ENCODE assay signal across 1 cellular context in the genomic region with DNA sequence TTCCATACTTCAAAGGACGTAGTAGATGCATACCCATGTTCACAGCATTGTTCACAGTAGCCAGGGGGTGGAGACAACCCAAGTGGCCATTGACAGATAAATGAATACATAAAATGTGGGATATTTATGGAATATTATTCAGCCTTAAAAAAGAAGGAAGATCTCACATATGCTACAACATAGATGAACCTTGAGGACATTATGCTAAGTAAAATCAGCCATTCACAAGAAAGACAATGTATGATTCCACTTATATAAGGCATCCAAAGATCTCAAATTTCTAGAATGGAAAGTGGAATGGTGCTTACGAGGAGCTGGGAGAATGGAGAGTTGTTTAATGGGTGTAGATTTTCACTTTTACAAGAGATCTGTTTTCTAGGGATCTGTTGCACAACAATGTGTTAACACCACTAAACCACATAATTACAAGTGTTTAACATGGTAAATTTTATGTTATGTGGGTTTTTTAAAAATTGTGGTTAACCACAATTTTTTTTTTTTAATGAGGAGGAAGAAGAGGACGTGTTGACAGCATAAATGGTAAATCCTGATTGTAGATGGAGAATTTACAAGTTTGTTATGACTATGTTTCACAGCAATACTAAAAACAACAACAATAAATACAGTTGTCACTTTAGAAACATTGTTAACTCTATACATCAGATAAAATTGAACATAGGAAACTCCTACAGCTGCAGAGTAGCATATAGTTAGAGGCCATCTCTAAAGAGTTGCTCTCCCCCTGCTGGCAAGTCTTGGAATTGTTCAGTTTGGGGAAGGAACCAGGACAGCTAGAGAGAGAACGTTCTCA.
TF ChIP-seq lines count a peak whose summit lies in the region.

No MANE protein-coding gene starts in this region.

TF ChIP-seq in HepG2, 621 proteins besides CTCF, POLR2A, EP300 and RAD21 (continued from another document):
- TF ChIP-seq, protein P1, sequence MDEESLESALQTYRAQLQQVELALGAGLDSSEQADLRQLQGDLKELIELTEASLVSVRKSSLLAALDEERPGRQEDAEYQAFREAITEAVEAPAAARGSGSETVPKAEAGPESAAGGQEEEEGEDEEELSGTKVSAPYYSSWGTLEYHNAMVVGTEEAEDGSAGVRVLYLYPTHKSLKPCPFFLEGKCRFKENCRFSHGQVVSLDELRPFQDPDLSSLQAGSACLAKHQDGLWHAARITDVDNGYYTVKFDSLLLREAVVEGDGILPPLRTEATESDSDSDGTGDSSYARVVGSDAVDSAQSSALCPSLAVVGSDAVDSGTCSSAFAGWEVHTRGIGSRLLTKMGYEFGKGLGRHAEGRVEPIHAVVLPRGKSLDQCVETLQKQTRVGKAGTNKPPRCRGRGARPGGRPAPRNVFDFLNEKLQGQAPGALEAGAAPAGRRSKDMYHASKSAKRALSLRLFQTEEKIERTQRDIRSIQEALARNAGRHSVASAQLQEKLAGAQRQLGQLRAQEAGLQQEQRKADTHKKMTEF (CRISPR knock-in tag; IDR thresholded peaks at IDR 0.05): peak; percentile 52; the same call in 1 of the 2 replicates
- no peak for TF ChIP-seq ZFP62 (CRISPR knock-in tag; IDR thresholded peaks at IDR 0.05)
- no peak for TF ChIP-seq HOXD1 (CRISPR knock-in tag; IDR thresholded peaks at IDR 0.05)
- TF ChIP-seq RARA (CRISPR knock-in tag; IDR thresholded peaks at IDR 0.05): 0 out of 2 replicates have a peak, but pooled peaks have one; percentile 6
- TF ChIP-seq, protein P2, sequence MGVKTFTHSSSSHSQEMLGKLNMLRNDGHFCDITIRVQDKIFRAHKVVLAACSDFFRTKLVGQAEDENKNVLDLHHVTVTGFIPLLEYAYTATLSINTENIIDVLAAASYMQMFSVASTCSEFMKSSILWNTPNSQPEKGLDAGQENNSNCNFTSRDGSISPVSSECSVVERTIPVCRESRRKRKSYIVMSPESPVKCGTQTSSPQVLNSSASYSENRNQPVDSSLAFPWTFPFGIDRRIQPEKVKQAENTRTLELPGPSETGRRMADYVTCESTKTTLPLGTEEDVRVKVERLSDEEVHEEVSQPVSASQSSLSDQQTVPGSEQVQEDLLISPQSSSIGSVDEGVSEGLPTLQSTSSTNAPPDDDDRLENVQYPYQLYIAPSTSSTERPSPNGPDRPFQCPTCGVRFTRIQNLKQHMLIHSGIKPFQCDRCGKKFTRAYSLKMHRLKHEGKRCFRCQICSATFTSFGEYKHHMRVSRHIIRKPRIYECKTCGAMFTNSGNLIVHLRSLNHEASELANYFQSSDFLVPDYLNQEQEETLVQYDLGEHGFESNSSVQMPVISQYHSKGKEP (CRISPR knock-in tag; IDR thresholded peaks at IDR 0.05): no peak
- TF ChIP-seq, protein P3, sequence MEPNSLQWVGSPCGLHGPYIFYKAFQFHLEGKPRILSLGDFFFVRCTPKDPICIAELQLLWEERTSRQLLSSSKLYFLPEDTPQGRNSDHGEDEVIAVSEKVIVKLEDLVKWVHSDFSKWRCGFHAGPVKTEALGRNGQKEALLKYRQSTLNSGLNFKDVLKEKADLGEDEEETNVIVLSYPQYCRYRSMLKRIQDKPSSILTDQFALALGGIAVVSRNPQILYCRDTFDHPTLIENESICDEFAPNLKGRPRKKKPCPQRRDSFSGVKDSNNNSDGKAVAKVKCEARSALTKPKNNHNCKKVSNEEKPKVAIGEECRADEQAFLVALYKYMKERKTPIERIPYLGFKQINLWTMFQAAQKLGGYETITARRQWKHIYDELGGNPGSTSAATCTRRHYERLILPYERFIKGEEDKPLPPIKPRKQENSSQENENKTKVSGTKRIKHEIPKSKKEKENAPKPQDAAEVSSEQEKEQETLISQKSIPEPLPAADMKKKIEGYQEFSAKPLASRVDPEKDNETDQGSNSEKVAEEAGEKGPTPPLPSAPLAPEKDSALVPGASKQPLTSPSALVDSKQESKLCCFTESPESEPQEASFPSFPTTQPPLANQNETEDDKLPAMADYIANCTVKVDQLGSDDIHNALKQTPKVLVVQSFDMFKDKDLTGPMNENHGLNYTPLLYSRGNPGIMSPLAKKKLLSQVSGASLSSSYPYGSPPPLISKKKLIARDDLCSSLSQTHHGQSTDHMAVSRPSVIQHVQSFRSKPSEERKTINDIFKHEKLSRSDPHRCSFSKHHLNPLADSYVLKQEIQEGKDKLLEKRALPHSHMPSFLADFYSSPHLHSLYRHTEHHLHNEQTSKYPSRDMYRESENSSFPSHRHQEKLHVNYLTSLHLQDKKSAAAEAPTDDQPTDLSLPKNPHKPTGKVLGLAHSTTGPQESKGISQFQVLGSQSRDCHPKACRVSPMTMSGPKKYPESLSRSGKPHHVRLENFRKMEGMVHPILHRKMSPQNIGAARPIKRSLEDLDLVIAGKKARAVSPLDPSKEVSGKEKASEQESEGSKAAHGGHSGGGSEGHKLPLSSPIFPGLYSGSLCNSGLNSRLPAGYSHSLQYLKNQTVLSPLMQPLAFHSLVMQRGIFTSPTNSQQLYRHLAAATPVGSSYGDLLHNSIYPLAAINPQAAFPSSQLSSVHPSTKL (CRISPR knock-in tag; IDR thresholded peaks at IDR 0.05): peak; percentile 60
- TF ChIP-seq THAP11 (CRISPR knock-in tag; IDR thresholded peaks at IDR 0.05): peak; percentile 25; the same call in 1 of the 2 replicates
- TF ChIP-seq, protein P4, sequence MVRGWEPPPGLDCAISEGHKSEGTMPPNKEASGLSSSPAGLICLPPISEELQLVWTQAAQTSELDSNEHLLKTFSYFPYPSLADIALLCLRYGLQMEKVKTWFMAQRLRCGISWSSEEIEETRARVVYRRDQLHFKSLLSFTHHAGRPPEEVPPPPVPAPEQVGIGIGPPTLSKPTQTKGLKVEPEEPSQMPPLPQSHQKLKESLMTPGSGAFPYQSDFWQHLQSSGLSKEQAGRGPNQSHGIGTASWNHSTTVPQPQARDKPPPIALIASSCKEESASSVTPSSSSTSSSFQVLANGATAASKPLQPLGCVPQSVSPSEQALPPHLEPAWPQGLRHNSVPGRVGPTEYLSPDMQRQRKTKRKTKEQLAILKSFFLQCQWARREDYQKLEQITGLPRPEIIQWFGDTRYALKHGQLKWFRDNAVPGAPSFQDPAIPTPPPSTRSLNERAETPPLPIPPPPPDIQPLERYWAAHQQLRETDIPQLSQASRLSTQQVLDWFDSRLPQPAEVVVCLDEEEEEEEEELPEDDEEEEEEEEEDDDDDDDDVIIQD (CRISPR knock-in tag; IDR thresholded peaks at IDR 0.05; ENCODE audit: low read depth): 0 out of 2 replicates have a peak, but pooled peaks have one; percentile 24
- no peak for TF ChIP-seq HNF4G (IDR thresholded peaks at IDR 0.05; ENCODE audit: borderline replicate concordance, low read depth, low read length)
- TF ChIP-seq HNF4G (CRISPR knock-in tag; IDR thresholded peaks at IDR 0.05; ENCODE audit: borderline replicate concordance, low read depth): no peak
- peak; percentile 20; the same call in 1 of the 2 replicates for TF ChIP-seq ISL2 (CRISPR knock-in tag; IDR thresholded peaks at IDR 0.05)
- no peak for TF ChIP-seq ADNP (CRISPR knock-in tag; IDR thresholded peaks at IDR 0.05)
- no peak for TF ChIP-seq CC2D1A (CRISPR knock-in tag; IDR thresholded peaks at IDR 0.05)
- TF ChIP-seq, protein P5, sequence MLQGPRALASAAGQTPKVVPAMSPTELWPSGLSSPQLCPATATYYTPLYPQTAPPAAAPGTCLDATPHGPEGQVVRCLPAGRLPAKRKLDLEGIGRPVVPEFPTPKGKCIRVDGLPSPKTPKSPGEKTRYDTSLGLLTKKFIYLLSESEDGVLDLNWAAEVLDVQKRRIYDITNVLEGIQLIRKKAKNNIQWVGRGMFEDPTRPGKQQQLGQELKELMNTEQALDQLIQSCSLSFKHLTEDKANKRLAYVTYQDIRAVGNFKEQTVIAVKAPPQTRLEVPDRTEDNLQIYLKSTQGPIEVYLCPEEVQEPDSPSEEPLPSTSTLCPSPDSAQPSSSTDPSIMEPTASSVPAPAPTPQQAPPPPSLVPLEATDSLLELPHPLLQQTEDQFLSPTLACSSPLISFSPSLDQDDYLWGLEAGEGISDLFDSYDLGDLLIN (CRISPR knock-in tag; IDR thresholded peaks at IDR 0.05; ENCODE audit: borderline replicate concordance): no peak
- TF ChIP-seq GATAD2A (CRISPR knock-in tag; IDR thresholded peaks at IDR 0.05): peak; percentile 53
- TF ChIP-seq ERF (CRISPR knock-in tag; IDR thresholded peaks at IDR 0.05): peak; percentile 72; the same call in 1 of the 2 replicates
- TF ChIP-seq SCMH1 (CRISPR knock-in tag; IDR thresholded peaks at IDR 0.05; ENCODE audit: borderline replicate concordance): no peak
- peak; percentile 51; the same call in 1 of the 2 replicates for TF ChIP-seq KLF11 (CRISPR knock-in tag; IDR thresholded peaks at IDR 0.05)
- TF ChIP-seq HCFC1 (IDR thresholded peaks at IDR 0.05; ENCODE audit: low read depth, low read length): no peak
- TF ChIP-seq MIXL1 (CRISPR knock-in tag; IDR thresholded peaks at IDR 0.05): peak; percentile 70
TF ChIP-seq in HepG2: peak in this region for 29.
